Comparison of ENCODE assay signal across 1 cellular context in genomic region chr11:61485080-61485479, GRCh38.
TF ChIP-seq lines count a peak whose summit lies in the region.

No MANE protein-coding gene starts in this region.

TF ChIP-seq in H1, 55 proteins besides CTCF, POLR2A, EP300 and RAD21:
- no peak for TF ChIP-seq CHD7 (IDR thresholded peaks at IDR 0.05; ENCODE audit: insufficient replicate concordance, low read length)
- no peak for TF ChIP-seq KDM5A (IDR thresholded peaks at IDR 0.05; ENCODE audit: low read length)
- no peak for TF ChIP-seq ATF3 (IDR thresholded peaks at IDR 0.05; ENCODE audit: insufficient read depth, low read depth, low read length)
- no peak for TF ChIP-seq SIRT6 (IDR thresholded peaks at IDR 0.05; ENCODE audit: low read length)
- no peak for TF ChIP-seq KDM1A (IDR thresholded peaks at IDR 0.05; ENCODE audit: borderline replicate concordance, low read length)
- no peak for TF ChIP-seq CHD1 (IDR thresholded peaks at IDR 0.05; ENCODE audit: low read depth, low read length)
- no peak for TF ChIP-seq KDM4A (IDR thresholded peaks at IDR 0.05; ENCODE audit: low read depth, low read length, severe bottlenecking)
- no peak for TF ChIP-seq GTF2F1 (IDR thresholded peaks at IDR 0.05; ENCODE audit: borderline replicate concordance, low read depth, low read length)
- no peak for TF ChIP-seq JUND (IDR thresholded peaks at IDR 0.05; ENCODE audit: low read length)
- TF ChIP-seq MAX (IDR thresholded peaks at IDR 0.05) = no peak
- TF ChIP-seq SP1 (IDR thresholded peaks at IDR 0.05; ENCODE audit: low read depth, low read length) = no peak
- TF ChIP-seq TEAD4 (IDR thresholded peaks at IDR 0.05; ENCODE audit: low read depth, low read length) = no peak
- TF ChIP-seq SRF (IDR thresholded peaks at IDR 0.05; ENCODE audit: low read depth, low read length) = no peak
- TF ChIP-seq TAF7 (optimal IDR thresholded peaks at IDR 0.05; ENCODE audit: borderline replicate concordance, low read depth, low read length) = no peak
- no peak for TF ChIP-seq HDAC6 (IDR thresholded peaks at IDR 0.05; ENCODE audit: low read depth, low read length)
- no peak for TF ChIP-seq MAFK (IDR thresholded peaks at IDR 0.05; ENCODE audit: low read depth, low read length)
- TF ChIP-seq TAF1 (IDR thresholded peaks at IDR 0.05; ENCODE audit: low read depth, low read length) = no peak
- TF ChIP-seq ASH2L (IDR thresholded peaks at IDR 0.05; ENCODE audit: low read length) = no peak
- TF ChIP-seq TBP (IDR thresholded peaks at IDR 0.05; ENCODE audit: low read depth, low read length) = no peak
